Comparison of ENCODE assay signal across 8 cellular contexts in genomic region chr15:39580630-39581500, GRCh38. TPM values are rescaled to one million over a fixed set of nuclear protein-coding genes. Genes with fewer than 3 reads are reported as not detected.
DNase-seq lines count a peak whose midpoint lies in the region; ATAC-seq and TF ChIP-seq lines count a peak whose summit lies in the region.

TSS of gene THBS1 (plus strand) at chr15:39581079. CDS start at chr15:39581858, 779 bp downstream.

- peak within 1 kb of the TSS; percentile 95 for H3K4me3 ChIP-seq in AG04449 (ENCODE audit: low read depth, low read length)

- peaks cover 25% of the 10 kb centered on the region for H3K27me3 Mint-ChIP-seq in neural crest cell (ENCODE audit: low read depth)
- peaks cover 41% of the 10 kb centered on the region for H3K27me3 Mint-ChIP-seq in type B pancreatic cell

- POLR2A ChIA-PET in AG04449 (lab: Yijun Ruan, JAX): interaction anchor here (0.5 to 5.5 kb wide), 93 partner anchors 11 to 885 kb away, joined by 3 to 133 read pairs (median 4); no protein-coding TSS in a partner anchor

- H3K4me1 Mint-ChIP-seq in neural crest cell: peaks cover 29% of the 10 kb centered on the region
- peaks cover 18% of the 10 kb centered on the region for H3K4me1 Mint-ChIP-seq in type B pancreatic cell (ENCODE audit: unreplicated experiment)

- H3K36me3 Mint-ChIP-seq in neural crest cell (ENCODE audit: low read depth): peaks cover 5% of the 10 kb centered on the region
- peaks cover 14% of the 10 kb centered on the region for H3K36me3 Mint-ChIP-seq in type B pancreatic cell

- H3K4me3 Mint-ChIP-seq in neural crest cell (peak within 1 kb of the TSS; percentile 85), type B pancreatic cell (peak within 1 kb of the TSS; percentile 95)

- H3K27ac Mint-ChIP-seq in neural crest cell (ENCODE audit: unreplicated experiment) (peak within 1 kb of the TSS; percentile 45), type B pancreatic cell (peak within 1 kb of the TSS; percentile 88)

- no peak for TF ChIP-seq CTCF in AG04449 (IDR thresholded peaks at IDR 0.05; ENCODE audit: insufficient read depth, low read length, missing control alignments)
- TF ChIP-seq CTCF in neural crest cell (conservative IDR thresholded peaks at IDR 0.05): no peak
- no peak for TF ChIP-seq CTCF in type B pancreatic cell (conservative IDR thresholded peaks at IDR 0.05)

- H3K9me3 Mint-ChIP-seq in neural crest cell (peaks cover 4% of the 10 kb centered on the region), type B pancreatic cell (no peaks in the 10 kb centered on the region)

- CTCF ChIA-PET in AG04449 (lab: Yijun Ruan, JAX): interaction anchor here (0.7 to 5.5 kb wide), 40 partner anchors 8 to 884 kb away, joined by 3 to 51 read pairs (median 4); no protein-coding TSS in a partner anchor

- DNase-seq in AG04449 (ENCODE audit: low read depth, low spot score): peak; percentile 86
- DNase-seq in NCI-H226: peak; percentile 63
- peak; percentile 18 for DNase-seq in activated effector memory CD4-positive, alpha-beta T cell treated with Interleukin-2 at 50 U/mL for 16 hours
- DNase-seq in fibroblast of the conjunctiva (ENCODE audit: low read depth): peak; percentile 83
- DNase-seq in neural crest cell (ENCODE audit: low read depth, low spot score): peak; percentile 68
- DNase-seq in type B pancreatic cell (ENCODE audit: extremely low spot score, unreplicated experiment): peak; percentile 89

- peak; percentile 15 for ATAC-seq in GM19463 (IDR thresholded peaks at IDR 0.05; ENCODE audit: unreplicated experiment)
- ATAC-seq in HG03521 (IDR thresholded peaks at IDR 0.05; ENCODE audit: unreplicated experiment): no peak

RNA-seq across cellular contexts. Expression of gene THBS1, which starts in this region (rescaled TPM):
- total RNA-seq in neural crest cell (17.3 and 20.7 TPM in 2 replicates), type B pancreatic cell (ENCODE audit: low replicate concordance) (51.7 and 137 TPM in 2 replicates)

Comparison
In these comparisons a context has a peak if more than half of its experiments do, and no peak if none do; other contexts are left out.
1. DNase-seq: peak in every context shown above with its lines; median percentile 89 in type B pancreatic cell; 86 in AG04449; 83 in fibroblast of the conjunctiva; 68 in neural crest cell; 63 in NCI-H226; 18 in activated effector memory CD4-positive, alpha-beta T cell treated with Interleukin-2 at 50 U/mL for 16 hours.